27 cellular contexts compared by ENCODE assay signal in genomic region chr1:191929383-191929782, GRCh38.
"Had no signal": no experiment of that assay in that cellular context is flagged by ENCODE, and none has a peak within 500 bp of the region (broad histone marks: within the 10 kb centered on the region; RNA-seq: fewer than 3 reads in every experiment).

No MANE protein-coding gene starts in this region.

- H3K27me3 Mint-ChIP-seq: memory B cell; naive thymus-derived CD8-positive, alpha-beta T cell; stimulated activated naive B cell treated with anti-CD40 and anti-IgM and Interleukin-4, amounts not matched to agents 10 μg/mL and 1 μg/mL and 100 μg/mL, for 72 hours had no signal

- H3K4me3 ChIP-seq: left ventricle myocardium inferior, lung, pancreas, prostate gland, skin epidermis, stomach, testis, thyroid gland, transverse colon, upper lobe of left lung had no signal

- DNase-seq: hippocampal formation; islet precursor cell; left ventricle myocardium inferior; naive thymus-derived CD8-positive, alpha-beta T cell; nucleus accumbens; pancreas; posterior cingulate gyrus; retina; right cardiac atrium; stimulated activated CD4-positive, alpha-beta T cell treated with anti-CD3 and anti-CD28 coated beads, Interleukin-12 subunit alpha, Interleukin-12 subunit beta, amount 100 ng/mL, for 4 hours; stimulated activated CD4-positive, alpha-beta T cell treated with anti-CD3 and anti-CD28 coated beads, Interleukin-15, amount 100 ng/mL, for 24 hours; stimulated activated CD4-positive, alpha-beta T cell treated with anti-CD3 and anti-CD28 coated beads, Interleukin-2, amount 100 ng/mL, for 24 hours; stimulated activated CD4-positive, alpha-beta T cell treated with anti-CD3 and anti-CD28 coated beads, Interleukin-4, amount 100 ng/mL, for 1 hour; stimulated activated naive B cell treated with anti-CD40 and anti-IgM and Interleukin-4, amounts not matched to agents 10 μg/mL and 1 μg/mL and 100 μg/mL, for 72 hours; stimulated activated naive CD8-positive, alpha-beta T cell treated with anti-CD3 and anti-CD28 coated beads, Interleukin-15, Interleukin-2, amounts not matched to agents 100 U/mL and 50 U/mL, for 24 hours; stomach; testis; thyroid gland; transverse colon; upper lobe of left lung had no signal

- H3K36me3 Mint-ChIP-seq: stimulated activated naive B cell treated with anti-CD40 and anti-IgM and Interleukin-4, amounts not matched to agents 10 μg/mL and 1 μg/mL and 100 μg/mL, for 72 hours had no signal

- H3K4me3 Mint-ChIP-seq: memory B cell; naive thymus-derived CD8-positive, alpha-beta T cell; nephron; neural crest cell; stimulated activated naive B cell treated with anti-CD40 and anti-IgM and Interleukin-4, amounts not matched to agents 10 μg/mL and 1 μg/mL and 100 μg/mL, for 72 hours had no signal

- H3K27ac Mint-ChIP-seq: memory B cell; naive thymus-derived CD8-positive, alpha-beta T cell; nephron; stimulated activated naive B cell treated with anti-CD40 and anti-IgM and Interleukin-4, amounts not matched to agents 10 μg/mL and 1 μg/mL and 100 μg/mL, for 72 hours had no signal

- H3K27ac ChIP-seq: left ventricle myocardium inferior, pancreas, prostate gland, skin epidermis, stomach, testis, thyroid gland, transverse colon, upper lobe of left lung had no signal

- H3K4me1 ChIP-seq: left ventricle myocardium inferior, pancreas, prostate gland, stomach, testis, thyroid gland, transverse colon, upper lobe of left lung had no signal

- H3K36me3 ChIP-seq: left ventricle myocardium inferior, pancreas, prostate gland, stomach, thyroid gland, transverse colon, upper lobe of left lung had no signal

- H3K4me1 Mint-ChIP-seq: memory B cell; naive thymus-derived CD8-positive, alpha-beta T cell; nephron; neural crest cell; stimulated activated naive B cell treated with anti-CD40 and anti-IgM and Interleukin-4, amounts not matched to agents 10 μg/mL and 1 μg/mL and 100 μg/mL, for 72 hours had no signal

- ATAC-seq: naive thymus-derived CD8-positive, alpha-beta T cell; pancreas; right cardiac atrium; sciatic nerve; stimulated activated naive CD8-positive, alpha-beta T cell treated with anti-CD3 and anti-CD28 coated beads, Interleukin-15, Interleukin-2, amounts not matched to agents 100 U/mL and 50 U/mL, for 24 hours had no signal

- H3K27me3 ChIP-seq: pancreas, stomach, testis, thyroid gland, transverse colon, upper lobe of left lung had no signal

- H3K9me3 ChIP-seq: prostate gland, testis, thyroid gland, transverse colon had no signal
